Comparison of ENCODE assay signal across 9 cellular contexts in the genomic region with DNA sequence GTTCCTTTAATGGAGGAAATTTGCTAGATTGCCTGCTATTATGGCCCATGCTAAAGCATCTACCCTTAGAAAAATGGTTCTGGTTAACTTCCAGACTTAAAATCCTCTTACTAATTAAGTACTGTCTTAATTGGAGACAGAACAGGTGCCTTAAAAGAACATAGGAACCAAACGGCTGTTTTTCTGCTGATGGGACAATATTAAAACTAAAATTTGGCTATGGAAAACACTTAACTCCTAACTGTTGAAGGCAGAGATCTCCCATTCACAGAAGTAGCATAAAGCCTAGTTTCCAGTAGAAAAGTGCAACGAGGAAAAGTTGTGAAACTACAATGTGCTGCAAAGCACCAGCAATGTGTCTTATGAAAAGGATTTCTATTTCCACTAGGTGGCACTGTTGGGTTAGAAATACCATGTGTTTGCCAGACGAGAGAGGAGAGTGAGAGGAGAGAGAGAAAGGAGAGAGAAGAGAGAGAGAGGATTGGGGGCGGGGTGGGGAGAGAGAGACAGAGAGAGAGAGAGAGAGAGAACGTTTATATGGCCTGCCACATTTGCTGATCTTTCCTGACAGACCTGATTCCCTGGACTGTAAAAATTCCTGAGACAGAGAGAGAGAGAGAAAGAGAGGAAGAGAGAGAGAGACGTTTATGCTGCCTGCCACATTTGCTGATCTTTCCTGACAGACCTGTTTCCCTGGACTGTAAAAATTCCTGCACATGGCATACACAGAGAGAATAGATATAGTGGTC. TPM values are rescaled to one million over a fixed set of nuclear protein-coding genes. Genes with fewer than 3 reads are reported as not detected.
A peak's percentile ranks its signal among the peaks of the same experiment; 100 is the strongest.
DNase-seq lines count a peak whose midpoint lies in the region; ATAC-seq and TF ChIP-seq lines count a peak whose summit lies in the region.
"Had no signal": no experiment of that assay in that cellular context is flagged by ENCODE, and none has a peak within 500 bp of the region (broad histone marks: within the 10 kb centered on the region; RNA-seq: fewer than 3 reads in every experiment).

No MANE protein-coding gene starts in this region.

- in situ Hi-C loops in GM13976 (cut with MboI; ENCODE audit: low sequenced_read_pairs, unreplicated experiment) = loop anchor here (25.0 kb wide), 2 partner anchors 195 to 370 kb away; no protein-coding TSS in a partner anchor

- peaks cover 16% of the 10 kb centered on the region for H3K4me1 Mint-ChIP-seq in WTC11

- ATAC-seq in HG02884 (IDR thresholded peaks at IDR 0.05; ENCODE audit: unreplicated experiment) = peak; percentile 88
- ATAC-seq in WTC11 = peak; percentile 71
- peak; percentile 85 to 87 for ATAC-seq in left cardiac atrium

- POLR2A ChIA-PET in WTC11 (lab: Charles Lee) = no interaction called here

- H3K36me3 Mint-ChIP-seq in WTC11 = peaks cover 6% of the 10 kb centered on the region
- H3K36me3 Mint-ChIP-seq: T-cell had no signal

- H3K27ac Mint-ChIP-seq in WTC11 = no peak overlapping the region
- H3K27ac Mint-ChIP-seq: T-cell had no signal

- peak; percentile 83 for DNase-seq in Ammon's horn (ENCODE audit: low spot score)
- no peak for DNase-seq in GM13976 (ENCODE audit: low spot score)
- DNase-seq in NCI-H1105 treated with DMSO at 0.1 percent for 48 hours (lab: John Stamatoyannopoulos, UW) = peak; percentile 17
- peak; percentile 13 for DNase-seq in WTC11 (ENCODE audit: low spot score)
- no peak for DNase-seq in left cardiac atrium
- peak; percentile 26 for DNase-seq in skeletal muscle cell (ENCODE audit: low read depth)
- no peak for DNase-seq in effector CD4-positive, alpha-beta T cell

- TF ChIP-seq CTCF in GM13976 (IDR thresholded peaks at IDR 0.05; ENCODE audit: borderline replicate concordance, control extremely low read depth, extremely low read depth, insufficient read depth, missing control alignments) (peak; percentile 51), WTC11 (IDR thresholded peaks at IDR 0.05) (peak; percentile 27; the same call in 1 of the 2 replicates)

- H3K9me3 Mint-ChIP-seq in WTC11 = peaks cover 14% of the 10 kb centered on the region

- CTCF ChIA-PET in WTC11 (lab: Charles Lee) = interaction anchor here (1.4 to 5.5 kb wide), 2 partner anchors 13 to 185 kb away, joined by 6 to 49 read pairs; no protein-coding TSS in a partner anchor

- H3K4me3 Mint-ChIP-seq in WTC11 = peak overlapping the region; percentile 4
- H3K4me3 Mint-ChIP-seq: T-cell had no signal

- intact Hi-C loops in left cardiac atrium (cut with DNase I) = loop anchor here in 1 of 2 donors (5.0 kb wide), 1 partner anchor 1135 kb away; no protein-coding TSS in a partner anchor

- H3K4me3 ChIP-seq in skeletal muscle cell (ENCODE audit: low read depth, low read length) = no peak overlapping the region

- H3K27me3 Mint-ChIP-seq in WTC11 (ENCODE audit: low read depth) = no peaks in the 10 kb centered on the region

TF ChIP-seq in WTC11, 78 proteins besides CTCF, POLR2A, EP300 and RAD21:
- TF ChIP-seq ZNF138 (CRISPR knock-in tag; conservative IDR thresholded peaks at IDR 0.05) (no peak), SP1 (CRISPR knock-in tag; conservative IDR thresholded peaks at IDR 0.05) (0 out of 2 replicates have a peak, but pooled peaks have one; percentile 18)

RNA-seq across cellular contexts. Expression of gene FAM181B, which starts 51.5 kb away (rescaled TPM):
- total RNA-seq in WTC11 (2021) = 0.80 to 1.1 TPM (median 1.0 TPM) in 3 replicates
- 1 to 10 TPM; 1.7 to 2.0 TPM for total RNA-seq in left cardiac atrium

Comparison
In these comparisons a context has a peak if more than half of its experiments do, and no peak if none do; other contexts are left out.
1. DNase-seq: peak in Ammon's horn (single experiment), NCI-H1105 treated with DMSO at 0.1 percent for 48 hours (single experiment), WTC11 (single experiment) and skeletal muscle cell (single experiment); none in GM13976 (single experiment), left cardiac atrium (single experiment) and effector CD4-positive, alpha-beta T cell (single experiment).
2. Peak in every context shown above with its lines, with median percentiles within 50 percentile points of each other: ATAC-seq.